Comparison of ENCODE assay signal across 14 cellular contexts in the genomic region with DNA sequence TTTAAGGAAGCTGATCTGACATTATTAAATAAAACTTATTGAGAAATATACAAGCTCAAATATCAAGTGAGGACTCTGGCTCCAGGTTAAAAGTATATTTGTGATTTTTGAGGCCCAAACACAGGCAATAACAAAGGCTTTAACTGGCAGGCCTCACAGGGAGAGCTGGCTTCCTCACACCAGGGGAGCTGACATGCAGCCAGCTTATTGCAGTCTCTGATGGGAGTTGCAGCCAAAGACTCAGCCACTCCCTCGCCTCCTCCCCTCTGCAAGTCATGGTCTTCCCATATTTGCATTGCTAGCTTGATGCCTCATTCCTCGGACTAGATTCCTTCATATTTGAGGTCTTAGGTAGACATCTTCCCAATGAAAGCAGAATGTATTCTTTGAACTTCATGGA.
DNase-seq lines count a peak whose midpoint lies in the region; ATAC-seq, FAIRE-seq and TF ChIP-seq lines count a peak whose summit lies in the region.
"Had no signal": no experiment of that assay in that cellular context is flagged by ENCODE, and none has a peak within 500 bp of the region (broad histone marks: within the 10 kb centered on the region; RNA-seq: fewer than 3 reads in every experiment).

No MANE protein-coding gene starts in this region.

- CTCF ChIA-PET in IMR-90 (lab: Yijun Ruan, JAX): no interaction called here

- no peak for FAIRE-seq in kidney (lab: Jason Lieb, UNC)

- DNase-seq in COR-L47 (lab: John Stamatoyannopoulos, UW) (peak; percentile 79), IMR-90 (peak; percentile 13), astrocyte of the cerebellum (ENCODE audit: low read depth) (peak; percentile 93), iris pigment epithelial cell (ENCODE audit: low read depth) (peak; percentile 60), kidney (no peak), SW 1271 (lab: John Stamatoyannopoulos, UW) (no peak)
- DNase-seq: activated CD8-positive, alpha-beta T cell treated with anti-CD3 and anti-CD28 coated beads for 36 hours; T-helper 17 cell had no signal

- no peak overlapping the region for H2AK9ac ChIP-seq in IMR-90 (replicated peaks; ENCODE audit: low read depth, low read length, poor library complexity)

- no peaks in the 10 kb centered on the region for H3K27me3 ChIP-seq in IMR-90 (ENCODE audit: control insufficient read depth, insufficient read depth, low read length)
- H3K27me3 ChIP-seq: dorsolateral prefrontal cortex, suprapubic skin had no signal

- TF ChIP-seq RAD21 in IMR-90 (IDR thresholded peaks at IDR 0.05; ENCODE audit: low read length): no peak

- H3K9ac ChIP-seq in IMR-90 (ENCODE audit: low read depth, low read length) (no peak overlapping the region), kidney (ENCODE audit: low read length in 2 of 2) (no peak overlapping the region)

- POLR2A ChIA-PET in IMR-90 (lab: Charles Lee; ENCODE audit: unreplicated experiment): no interaction called here

- TF ChIP-seq POLR2A in IMR-90 (IDR thresholded peaks at IDR 0.05; ENCODE audit: low read depth, low read length): no peak

- H3K4me3 ChIP-seq in IMR-90 (ENCODE audit: insufficient read depth, low read depth, low read length) (no peak overlapping the region), astrocyte of the cerebellum (ENCODE audit: low read depth, low read length) (no peak overlapping the region), kidney (ENCODE audit: low read length in 2 of 2) (no peak overlapping the region)
- H3K4me3 ChIP-seq: dorsolateral prefrontal cortex, prostate gland, suprapubic skin had no signal

- no peak overlapping the region for H2BK20ac ChIP-seq in IMR-90 (ENCODE audit: low read depth, low read length)

- H3K4me1 ChIP-seq in IMR-90 (ENCODE audit: control insufficient read depth, insufficient read depth, low read length): no peaks in the 10 kb centered on the region
- no peaks in the 10 kb centered on the region for H3K4me1 ChIP-seq in kidney (ENCODE audit: control insufficient read depth in 1 of 2, insufficient read depth in 1 of 2, low read depth in 1 of 2, low read length in 2 of 2)
- H3K4me1 ChIP-seq: prostate gland, suprapubic skin had no signal

- H3K27ac ChIP-seq in IMR-90 (ENCODE audit: insufficient read depth, low read length): no peak overlapping the region
- H3K27ac ChIP-seq in kidney (ENCODE audit: low read depth in 2 of 2, low read length in 2 of 2): no peak overlapping the region
- H3K27ac ChIP-seq: dorsolateral prefrontal cortex, prostate gland, suprapubic skin had no signal

- no peak; the same call in 1 of the 2 replicates for ATAC-seq in IMR-90 (ENCODE audit: low read depth)
- ATAC-seq in GM21717 (IDR thresholded peaks at IDR 0.05; ENCODE audit: unreplicated experiment): no peak
- no peak for ATAC-seq in GM21381 (IDR thresholded peaks at IDR 0.05; ENCODE audit: unreplicated experiment)
- ATAC-seq: activated CD8-positive, alpha-beta T cell treated with anti-CD3 and anti-CD28 coated beads for 36 hours; activated naive CD4-positive, alpha-beta T cell treated with anti-CD3 and anti-CD28 coated beads, Interleukin-2, amount 50 U/mL, for 72 hours; T-helper 17 cell had no signal

- H4K5ac ChIP-seq in IMR-90 (ENCODE audit: low read depth, low read length): no peak overlapping the region

- H2AFZ ChIP-seq in IMR-90 (replicated peaks; ENCODE audit: low read length, poor library complexity): no peak overlapping the region

- no peak overlapping the region for H2BK15ac ChIP-seq in IMR-90 (ENCODE audit: low read depth, low read length)

- no peak overlapping the region for H3K18ac ChIP-seq in IMR-90 (ENCODE audit: low read depth, low read length)

- H4K91ac ChIP-seq in IMR-90 (ENCODE audit: insufficient read depth, low read depth, low read length): no peak overlapping the region

- H3K56ac ChIP-seq in IMR-90 (ENCODE audit: extremely low read depth, insufficient read depth, low read length): no peak overlapping the region

- intact Hi-C loops in IMR-90 (cut with micrococcal nuclease) (no loop called here), kidney (cut with DNase I) (no loop called here)

- H3K9me3 ChIP-seq in IMR-90 (ENCODE audit: control insufficient read depth, insufficient read depth, low read length): no peaks in the 10 kb centered on the region
- no peaks in the 10 kb centered on the region for H3K9me3 ChIP-seq in kidney (ENCODE audit: control insufficient read depth in 1 of 2, low read length in 2 of 2)
- H3K9me3 ChIP-seq: prostate gland had no signal

- no peak overlapping the region for H2BK120ac ChIP-seq in IMR-90 (ENCODE audit: low read depth, low read length)

- no peak overlapping the region for H3K23ac ChIP-seq in IMR-90 (ENCODE audit: low read depth, low read length)

- in situ Hi-C loops in IMR-90 (cut with MboI; ENCODE audit: low sequenced_read_pairs) (no loop called here), astrocyte of the cerebellum (cut with HindIII; ENCODE audit: low sequenced_read_pairs) (no loop called here)

- H3K9me1 ChIP-seq in IMR-90 (ENCODE audit: insufficient read depth, low read length): no peaks in the 10 kb centered on the region

- H3K4me2 ChIP-seq in IMR-90 (ENCODE audit: low read depth, low read length): no peak overlapping the region

- no peaks in the 10 kb centered on the region for H3K79me1 ChIP-seq in IMR-90 (ENCODE audit: low read depth in 1 of 2, low read length in 2 of 2)

- no peak overlapping the region for H3K4ac ChIP-seq in IMR-90 (ENCODE audit: low read depth, low read length)

- no peak for TF ChIP-seq CTCF in IMR-90 (conservative IDR thresholded peaks at IDR 0.05; ENCODE audit: low read depth, low read length)
- no peak for TF ChIP-seq CTCF in astrocyte of the cerebellum (IDR thresholded peaks at IDR 0.05; ENCODE audit: low read depth, low read length, missing control alignments)
- no peak for TF ChIP-seq CTCF in kidney (IDR thresholded peaks at IDR 0.05; ENCODE audit: borderline replicate concordance, extremely low read depth, insufficient read depth)

- no CpG with 5 or more reads among the region's 2 CpGs for WGBS in IMR-90 (ENCODE audit: extremely low coverage in 2 of 2, insufficient read length in 1 of 2), 2 experiments

- H3K14ac ChIP-seq in IMR-90 (replicated peaks; ENCODE audit: low read depth, low read length): no peak overlapping the region

- H4K8ac ChIP-seq in IMR-90 (ENCODE audit: low read depth in 2 of 2, low read length in 2 of 2): no peak overlapping the region

- no peak overlapping the region for H2AK5ac ChIP-seq in IMR-90 (ENCODE audit: low read depth, low read length)

- no peaks in the 10 kb centered on the region for H4K20me1 ChIP-seq in IMR-90 (ENCODE audit: insufficient read depth, low read length)

- BruUV-seq in IMR-90 (replicated peaks; lab: Mats Ljungman, UMichigan): no TSS peak

- H3K36me3 ChIP-seq in IMR-90 (ENCODE audit: control insufficient read depth, insufficient read depth, low read length) (no peaks in the 10 kb centered on the region), kidney (ENCODE audit: control insufficient read depth in 1 of 2, insufficient read depth in 2 of 2, low read length in 2 of 2) (no peaks in the 10 kb centered on the region)
- H3K36me3 ChIP-seq: prostate gland, suprapubic skin had no signal

- dilution Hi-C loops in IMR-90 (cut with HindIII; ENCODE audit: low sequenced_read_pairs, unreplicated experiment): no loop called here

- H2BK5ac ChIP-seq in IMR-90 (ENCODE audit: low read depth, low read length, poor library complexity, severe bottlenecking): no peak overlapping the region

TF ChIP-seq in IMR-90, 13 proteins besides CTCF, POLR2A, EP300 and RAD21:
- TF ChIP-seq NFE2L2 (IDR thresholded peaks at IDR 0.05; ENCODE audit: low read depth, low read length) (no peak), MAZ (IDR thresholded peaks at IDR 0.05; ENCODE audit: borderline replicate concordance, low read depth, low read length) (no peak), RFX5 (IDR thresholded peaks at IDR 0.05; ENCODE audit: low read depth, low read length) (no peak), BHLHE40 (IDR thresholded peaks at IDR 0.05; ENCODE audit: low read depth, low read length) (no peak), FOS (IDR thresholded peaks at IDR 0.05; ENCODE audit: low read depth, low read length) (no peak), CEBPB (IDR thresholded peaks at IDR 0.05; ENCODE audit: low read depth, low read length) (no peak), MXI1 (IDR thresholded peaks at IDR 0.05; ENCODE audit: borderline replicate concordance, low read depth, low read length) (no peak), MAFK (IDR thresholded peaks at IDR 0.05; ENCODE audit: low read depth, low read length) (no peak), SMC3 (IDR thresholded peaks at IDR 0.05; ENCODE audit: low read depth, low read length) (no peak), RCOR1 (IDR thresholded peaks at IDR 0.05; ENCODE audit: insufficient replicate concordance, low read length) (no peak)
- TF ChIP-seq, protein P1, sequence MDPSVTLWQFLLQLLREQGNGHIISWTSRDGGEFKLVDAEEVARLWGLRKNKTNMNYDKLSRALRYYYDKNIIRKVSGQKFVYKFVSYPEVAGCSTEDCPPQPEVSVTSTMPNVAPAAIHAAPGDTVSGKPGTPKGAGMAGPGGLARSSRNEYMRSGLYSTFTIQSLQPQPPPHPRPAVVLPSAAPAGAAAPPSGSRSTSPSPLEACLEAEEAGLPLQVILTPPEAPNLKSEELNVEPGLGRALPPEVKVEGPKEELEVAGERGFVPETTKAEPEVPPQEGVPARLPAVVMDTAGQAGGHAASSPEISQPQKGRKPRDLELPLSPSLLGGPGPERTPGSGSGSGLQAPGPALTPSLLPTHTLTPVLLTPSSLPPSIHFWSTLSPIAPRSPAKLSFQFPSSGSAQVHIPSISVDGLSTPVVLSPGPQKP (IDR thresholded peaks at IDR 0.05; ENCODE audit: borderline replicate concordance, low read depth, low read length): no peak
- TF ChIP-seq, protein P2, sequence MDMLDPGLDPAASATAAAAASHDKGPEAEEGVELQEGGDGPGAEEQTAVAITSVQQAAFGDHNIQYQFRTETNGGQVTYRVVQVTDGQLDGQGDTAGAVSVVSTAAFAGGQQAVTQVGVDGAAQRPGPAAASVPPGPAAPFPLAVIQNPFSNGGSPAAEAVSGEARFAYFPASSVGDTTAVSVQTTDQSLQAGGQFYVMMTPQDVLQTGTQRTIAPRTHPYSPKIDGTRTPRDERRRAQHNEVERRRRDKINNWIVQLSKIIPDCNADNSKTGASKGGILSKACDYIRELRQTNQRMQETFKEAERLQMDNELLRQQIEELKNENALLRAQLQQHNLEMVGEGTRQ (IDR thresholded peaks at IDR 0.05; ENCODE audit: low read depth, low read length): no peak

Comparison
In these comparisons a context has a peak if more than half of its experiments do, and no peak if none do; other contexts are left out.
1. DNase-seq: peak in COR-L47 (single experiment), IMR-90 (single experiment), astrocyte of the cerebellum (single experiment) and iris pigment epithelial cell (single experiment); none in kidney (single experiment) and SW 1271 (0 of 2).